8 cellular contexts compared by ENCODE assay signal in the genomic region with DNA sequence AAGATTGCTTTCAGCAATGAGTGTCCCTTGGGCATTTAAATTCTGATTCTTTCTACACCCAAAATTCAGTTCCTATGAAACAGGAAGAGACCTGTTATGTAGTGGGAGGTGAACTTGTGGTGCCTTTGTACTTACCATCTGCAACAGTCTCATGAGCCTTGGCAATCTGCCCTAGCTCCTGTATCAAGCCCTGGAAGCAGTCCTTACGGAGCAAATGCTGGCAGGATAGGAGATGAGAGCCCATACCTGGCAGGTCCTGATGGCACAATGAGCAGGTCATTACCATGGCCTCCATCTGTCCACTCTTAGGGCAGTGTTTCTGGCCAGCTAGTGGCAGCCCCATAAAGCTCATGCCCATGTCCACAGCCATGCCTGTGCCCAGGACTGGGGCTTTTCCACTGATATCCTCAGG. TPM values are rescaled to one million over a fixed set of nuclear protein-coding genes. Genes with fewer than 3 reads are reported as not detected.
DNase-seq lines count a peak whose midpoint lies in the region; ATAC-seq and TF ChIP-seq lines count a peak whose summit lies in the region.

No MANE protein-coding gene starts in this region.

- peak; percentile 13 for DNase-seq in NCI-H748 (lab: John Stamatoyannopoulos, UW; ENCODE audit: unreplicated experiment)
- DNase-seq in NCI-H748 treated with DMSO at 0.1 percent for 48 hours (lab: John Stamatoyannopoulos, UW), result no peak
- no peak for DNase-seq in mammary epithelial cell
- no peak for DNase-seq in lower lobe of right lung
- no peak for DNase-seq in upper lobe of left lung
- DNase-seq in AG08395 (ENCODE audit: low spot score), result no peak
- DNase-seq in NCI-H1436 (lab: John Stamatoyannopoulos, UW), result no peak

- peak overlapping the region; percentile 31 for H3K9ac ChIP-seq in mammary epithelial cell (ENCODE audit: insufficient read depth, low read length)

- no peak for TF ChIP-seq EP300 in upper lobe of left lung (IDR thresholded peaks at IDR 0.05)

- WGBS in mammary epithelial cell (ENCODE audit: low coverage, missing lambda C conversion rate), result 0% methylated on average over 1 of the region's 1 CpG
- WGBS in upper lobe of left lung, 2 donors, result 0% methylated on average over 1 of the region's 1 CpG; no CpG with 5 or more reads in 1 of the 2 donors

- H3K27ac ChIP-seq in mammary epithelial cell (ENCODE audit: insufficient read depth, low read depth, low read length) (peak overlapping the region; percentile 88), lower lobe of right lung (peak overlapping the region; percentile 40), upper lobe of left lung (peak overlapping the region in 2 of 4 donors; percentile 6 to 13)

- intact Hi-C loops in mammary epithelial cell (cut with micrococcal nuclease), result loop anchor here (2.0 kb wide), 1 partner anchor 19 kb away; no protein-coding TSS in a partner anchor
- intact Hi-C loops in lower lobe of right lung (cut with DNase I), result no loop called here

- H3K9me3 ChIP-seq in mammary epithelial cell (replicated peaks; ENCODE audit: insufficient read depth, low read length) (no peaks in the 10 kb centered on the region), lower lobe of right lung (no peaks in the 10 kb centered on the region), upper lobe of left lung (no peaks in the 10 kb centered on the region)

- ATAC-seq in lower lobe of right lung (peak; percentile 26 to 34), upper lobe of left lung (ENCODE audit: low FRiP score in 2 of 2) (peak; percentile 26 to 68), HG03175 (IDR thresholded peaks at IDR 0.05; ENCODE audit: unreplicated experiment) (no peak)

- CTCF ChIA-PET in mammary epithelial cell (lab: Charles Lee; ENCODE audit: low non-redundant PET), result interaction anchor here (0.6 kb wide), 1 partner anchor 510 kb away, joined by 3 read pairs; no protein-coding TSS in a partner anchor

- H3K27me3 ChIP-seq in mammary epithelial cell (ENCODE audit: insufficient read depth, low read length) (no peaks in the 10 kb centered on the region), lower lobe of right lung (ENCODE audit: low read depth) (no peaks in the 10 kb centered on the region), upper lobe of left lung (no peaks in the 10 kb centered on the region)

- H3K4me3 ChIP-seq in mammary epithelial cell (replicated peaks in 1 of 3; ENCODE audit: insufficient read depth in 1 of 3, low read depth in 2 of 3, low read length in 3 of 3), result no peak overlapping the region
- no peak overlapping the region for H3K4me3 ChIP-seq in lower lobe of right lung
- no peak overlapping the region for H3K4me3 ChIP-seq in upper lobe of left lung

- in situ Hi-C loops in mammary epithelial cell (cut with MboI; ENCODE audit: low sequenced_read_pairs in 2 of 2), result no loop called here

- H3K4me1 ChIP-seq in mammary epithelial cell (ENCODE audit: insufficient read depth, low read length) (peaks cover 24% of the 10 kb centered on the region), lower lobe of right lung (peaks cover 14% of the 10 kb centered on the region), upper lobe of left lung (peaks cover 0 to 5% (median 2%) of the 10 kb centered on the region in 4 donors)

- H3K36me3 ChIP-seq in mammary epithelial cell (ENCODE audit: insufficient read depth, low read length) (no peaks in the 10 kb centered on the region), lower lobe of right lung (peaks cover 36% of the 10 kb centered on the region), upper lobe of left lung (peaks cover 0 to 15% (median 13%) of the 10 kb centered on the region in 4 donors)

- H4K20me1 ChIP-seq in mammary epithelial cell (ENCODE audit: insufficient read depth, low read length), result no peaks in the 10 kb centered on the region

- H3K4me2 ChIP-seq in mammary epithelial cell (ENCODE audit: insufficient read depth, low read depth, low read length), result peak overlapping the region; percentile 47

- TSS peak; percentile 48 for BruUV-seq in mammary epithelial cell (replicated peaks; lab: Mats Ljungman, UMichigan)

- TF ChIP-seq CTCF in mammary epithelial cell (conservative IDR thresholded peaks at IDR 0.05 in 1 of 2, IDR thresholded peaks at IDR 0.05 in 1 of 2; ENCODE audit: extremely low read depth in 1 of 2, insufficient read depth in 1 of 2, low read depth in 1 of 2, low read length in 2 of 2) (no peak), lower lobe of right lung (IDR thresholded peaks at IDR 0.05) (no peak), upper lobe of left lung (IDR thresholded peaks at IDR 0.05) (no peak)

- H2AFZ ChIP-seq in mammary epithelial cell (ENCODE audit: low read depth, low read length), result peak overlapping the region; percentile 71

- no peak for TF ChIP-seq POLR2A in upper lobe of left lung (IDR thresholded peaks at IDR 0.05)

- dilution Hi-C loops in mammary epithelial cell (cut with HindIII; ENCODE audit: low sequenced_read_pairs), result no loop called here

- H3K79me2 ChIP-seq in mammary epithelial cell (ENCODE audit: insufficient read depth, low read length), result no peaks in the 10 kb centered on the region

RNA-seq across cellular contexts. Expression of gene TRIM66, which starts 10.8 kb away (rescaled TPM):
- 10 to 100 TPM in 1 of 2 donors, 1 to 10 TPM in 1; 7.0 to 17.5 TPM for total RNA-seq in mammary epithelial cell
- polyA plus RNA-seq in mammary epithelial cell, result 2.2 TPM
- polyA minus RNA-seq in mammary epithelial cell, result 8.9 TPM
- 11.0 TPM for total RNA-seq in lower lobe of right lung
- 100 to 1,000 TPM in 1 of 6 donors, 10 to 100 TPM in 3, 1 to 10 TPM in 2; 4.9 to 126 (median 11.2) TPM for total RNA-seq in upper lobe of left lung

RNA-seq across cellular contexts. Expression of gene RPL27A, which starts 10.9 kb away (rescaled TPM):
- total RNA-seq in mammary epithelial cell (100 to 1,000 TPM; 473 to 864 TPM), lower lobe of right lung (920 TPM), upper lobe of left lung (1,000 to 10,000 TPM in 1 of 6 donors, 100 to 1,000 TPM in 5; 652 to 1,317 (median 861) TPM)
- 1,200 TPM for polyA plus RNA-seq in mammary epithelial cell
- polyA minus RNA-seq in mammary epithelial cell, result 617 TPM
